23 cellular contexts compared by ENCODE assay signal in the genomic region with DNA sequence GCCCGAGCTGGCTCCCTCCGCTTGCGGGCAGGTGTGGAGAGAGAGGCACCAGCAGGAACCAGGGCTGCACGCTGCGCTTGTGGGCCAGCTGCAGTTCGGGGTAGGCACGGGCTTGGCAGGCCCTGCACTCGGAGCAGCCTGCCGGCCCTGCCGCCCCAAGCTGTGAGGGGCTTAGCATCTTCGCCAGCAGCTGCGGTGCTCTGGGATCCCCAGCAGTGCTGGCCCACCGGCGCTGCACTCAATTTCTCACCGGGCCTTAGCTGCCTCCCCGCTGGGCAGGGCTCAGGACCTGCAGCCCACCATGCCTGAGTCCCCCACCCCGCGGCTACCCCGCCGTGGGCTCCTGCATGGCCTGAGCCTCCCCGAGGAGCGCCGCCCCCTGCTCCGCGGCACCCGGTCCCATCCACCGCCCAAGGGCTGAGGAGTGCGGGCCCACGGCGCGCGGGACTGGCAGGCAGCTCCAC.
"Had no signal": no experiment of that assay in that cellular context is flagged by ENCODE, and none has a peak within 500 bp of the region (broad histone marks: within the 10 kb centered on the region; RNA-seq: fewer than 3 reads in every experiment).

No MANE protein-coding gene starts in this region.

- H3K27ac ChIP-seq: dorsolateral prefrontal cortex, ovary, right lobe of liver, stomach, testis, tibial artery had no signal

- H3K4me1 ChIP-seq: right lobe of liver, stomach, testis, tibial artery had no signal

- H3K27me3 ChIP-seq: dorsolateral prefrontal cortex, ovary, right lobe of liver, stomach, testis, tibial artery had no signal

- H3K36me3 ChIP-seq: ovary, right lobe of liver, stomach, tibial artery had no signal

- H3K9me3 ChIP-seq: mucosa of descending colon, ovary, right lobe of liver, stomach, testis, tibial artery had no signal

- H3K4me3 ChIP-seq: dorsolateral prefrontal cortex, lung, mucosa of descending colon, ovary, right lobe of liver, stomach, tibial artery had no signal

- ATAC-seq: left colon; left ventricle myocardium superior; mucosa of descending colon; right lobe of liver; stimulated activated naive B cell treated with anti-CD40 and anti-IgM and Interleukin-4, amounts not matched to agents 10 μg/mL and 1 μg/mL and 100 μg/mL, for 72 hours had no signal

- DNase-seq: dorsolateral prefrontal cortex; effector CD4-positive, alpha-beta T cell; hypothalamus; immature natural killer cell; islet precursor cell; kidney glomerular epithelial cell; left colon; left ventricle myocardium superior; mucosa of descending colon; naive B cell; nephron progenitor cell; occipital lobe; ovary; retina; right lobe of liver; small intestine; stimulated activated CD4-positive, alpha-beta T cell treated with anti-CD3 and anti-CD28 coated beads, Interleukin-15, amount 100 ng/mL, for 24 hours; stimulated activated CD4-positive, alpha-beta T cell treated with anti-CD3 and anti-CD28 coated beads, Interleukin-2, amount 100 ng/mL, for 48 hours; stimulated activated naive B cell treated with anti-CD40 and anti-IgM and Interleukin-4, amounts not matched to agents 10 μg/mL and 1 μg/mL and 100 μg/mL, for 72 hours; stomach; tibial artery had no signal
